Comparison of ENCODE assay signal across 1 cellular context in the genomic region with DNA sequence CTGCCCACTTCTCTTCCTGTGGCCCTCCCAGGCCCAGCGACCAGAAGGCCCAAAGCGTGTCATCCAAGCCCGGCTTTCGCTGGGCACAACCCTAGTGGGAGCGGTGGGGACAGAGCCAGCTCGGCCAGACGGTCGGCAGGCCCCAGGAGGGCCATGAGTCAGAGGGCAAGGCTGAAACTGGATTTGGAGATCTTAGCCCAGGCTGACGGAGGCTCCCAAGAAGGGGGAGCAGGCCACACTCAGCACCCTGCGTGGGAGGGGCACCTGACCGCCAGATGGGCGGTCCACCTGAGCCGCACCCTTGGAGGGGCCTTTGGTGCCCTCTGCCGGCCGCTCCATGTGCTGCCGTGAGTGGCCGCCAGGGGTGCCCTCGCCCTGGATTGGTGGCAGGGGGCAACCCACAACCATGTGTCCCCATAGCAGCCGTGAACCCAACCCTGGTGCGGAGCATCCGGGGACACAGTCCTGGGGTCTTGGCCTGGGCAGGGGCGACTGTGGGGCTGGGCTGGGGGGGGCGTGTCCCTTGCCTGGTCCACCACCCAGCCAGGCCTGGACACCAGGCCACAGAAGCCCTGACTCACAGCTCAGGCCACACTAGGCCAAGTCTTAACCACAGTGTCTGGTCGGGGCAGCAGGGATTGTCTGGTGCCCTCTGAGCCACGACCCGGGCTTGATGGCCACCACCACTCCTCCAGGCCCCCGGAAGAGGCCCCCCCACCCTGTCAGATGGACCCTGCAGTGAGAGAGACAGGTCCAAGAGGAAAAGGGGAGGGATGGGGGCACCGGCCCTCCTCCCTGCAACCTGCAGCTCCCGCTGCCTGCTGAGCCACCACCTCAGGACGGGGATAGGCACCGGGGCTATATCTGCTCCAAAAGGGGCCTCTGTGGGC.
TF ChIP-seq lines count a peak whose summit lies in the region.

No MANE protein-coding gene starts in this region.

TF ChIP-seq in HepG2, 621 proteins besides CTCF, POLR2A, EP300 and RAD21 (continued from another document and continues in another):
- TF ChIP-seq ZBTB33 (CRISPR knock-in tag; IDR thresholded peaks at IDR 0.05) (peak; percentile 92), PPARG (CRISPR knock-in tag; conservative IDR thresholded peaks at IDR 0.05) (0 out of 2 replicates have a peak, but pooled peaks have one; percentile 18), ZSCAN31 (CRISPR knock-in tag; IDR thresholded peaks at IDR 0.05; ENCODE audit: low read depth) (no peak), BCLAF1 (IDR thresholded peaks at IDR 0.05) (no peak), ZZZ3 (CRISPR knock-in tag; IDR thresholded peaks at IDR 0.05; ENCODE audit: borderline replicate concordance) (no peak), ARNTL (CRISPR knock-in tag; IDR thresholded peaks at IDR 0.05) (peak; percentile 26; the same call in 1 of the 2 replicates), ZNF567 (CRISPR knock-in tag; IDR thresholded peaks at IDR 0.05; ENCODE audit: borderline replicate concordance) (no peak), ATF5 (CRISPR knock-in tag; IDR thresholded peaks at IDR 0.05; ENCODE audit: low read depth) (no peak), ZNF331 (CRISPR knock-in tag; IDR thresholded peaks at IDR 0.05) (peak; percentile 29; the same call in 1 of the 2 replicates), PAF1 (CRISPR knock-in tag; IDR thresholded peaks at IDR 0.05) (peak; percentile 96), SRSF1 (optimal IDR thresholded peaks at IDR 0.05; ENCODE audit: low read depth, low read length) (no peak), POLR2G (IDR thresholded peaks at IDR 0.05; ENCODE audit: low read depth, low read length) (peak; percentile 52), MBD4 (IDR thresholded peaks at IDR 0.05; ENCODE audit: borderline replicate concordance, low read length) (no peak), ZNF20 (CRISPR knock-in tag; IDR thresholded peaks at IDR 0.05) (no peak), ARNT (IDR thresholded peaks at IDR 0.05) (no peak), ZNF576 (CRISPR knock-in tag; IDR thresholded peaks at IDR 0.05) (0 out of 2 replicates have a peak, but pooled peaks have one; percentile 64), MTA3 (CRISPR knock-in tag; IDR thresholded peaks at IDR 0.05) (no peak), PHB2 (IDR thresholded peaks at IDR 0.05; ENCODE audit: partially characterized antibody) (no peak), MAFK (conservative IDR thresholded peaks at IDR 0.05 in 1 of 2, IDR thresholded peaks at IDR 0.05 in 1 of 2; ENCODE audit: low read length in 2 of 2) (no peak), JUNB (CRISPR knock-in tag; IDR thresholded peaks at IDR 0.05; ENCODE audit: borderline replicate concordance) (no peak), ZNF737 (CRISPR knock-in tag; IDR thresholded peaks at IDR 0.05; ENCODE audit: borderline replicate concordance) (no peak), MBNL3 (CRISPR knock-in tag; conservative IDR thresholded peaks at IDR 0.05) (no peak), TBL1XR1 (IDR thresholded peaks at IDR 0.05; ENCODE audit: borderline replicate concordance, low read length, partially characterized antibody) (no peak), KAT2B (IDR thresholded peaks at IDR 0.05; ENCODE audit: borderline replicate concordance, low read depth, low read length) (no peak), ZNF451 (CRISPR knock-in tag; IDR thresholded peaks at IDR 0.05) (peak; percentile 70; the same call in 1 of the 2 replicates), ZNF761 (CRISPR knock-in tag; conservative IDR thresholded peaks at IDR 0.05) (no peak), ZNF337 (CRISPR knock-in tag; IDR thresholded peaks at IDR 0.05; ENCODE audit: borderline replicate concordance, low read depth) (no peak), YEATS2 (CRISPR knock-in tag; IDR thresholded peaks at IDR 0.05; ENCODE audit: borderline replicate concordance) (peak; percentile 23; the same call in 1 of the 2 replicates), ZFYVE20 (CRISPR knock-in tag; IDR thresholded peaks at IDR 0.05; ENCODE audit: borderline replicate concordance, low read depth) (no peak), ZNF790 (CRISPR knock-in tag; IDR thresholded peaks at IDR 0.05; ENCODE audit: borderline replicate concordance) (0 out of 2 replicates have a peak, but pooled peaks have one; percentile 46)
- TF ChIP-seq, protein P1, sequence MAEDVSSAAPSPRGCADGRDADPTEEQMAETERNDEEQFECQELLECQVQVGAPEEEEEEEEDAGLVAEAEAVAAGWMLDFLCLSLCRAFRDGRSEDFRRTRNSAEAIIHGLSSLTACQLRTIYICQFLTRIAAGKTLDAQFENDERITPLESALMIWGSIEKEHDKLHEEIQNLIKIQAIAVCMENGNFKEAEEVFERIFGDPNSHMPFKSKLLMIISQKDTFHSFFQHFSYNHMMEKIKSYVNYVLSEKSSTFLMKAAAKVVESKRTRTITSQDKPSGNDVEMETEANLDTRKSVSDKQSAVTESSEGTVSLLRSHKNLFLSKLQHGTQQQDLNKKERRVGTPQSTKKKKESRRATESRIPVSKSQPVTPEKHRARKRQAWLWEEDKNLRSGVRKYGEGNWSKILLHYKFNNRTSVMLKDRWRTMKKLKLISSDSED (CRISPR knock-in tag; IDR thresholded peaks at IDR 0.05) = no peak
- TF ChIP-seq, protein P2, sequence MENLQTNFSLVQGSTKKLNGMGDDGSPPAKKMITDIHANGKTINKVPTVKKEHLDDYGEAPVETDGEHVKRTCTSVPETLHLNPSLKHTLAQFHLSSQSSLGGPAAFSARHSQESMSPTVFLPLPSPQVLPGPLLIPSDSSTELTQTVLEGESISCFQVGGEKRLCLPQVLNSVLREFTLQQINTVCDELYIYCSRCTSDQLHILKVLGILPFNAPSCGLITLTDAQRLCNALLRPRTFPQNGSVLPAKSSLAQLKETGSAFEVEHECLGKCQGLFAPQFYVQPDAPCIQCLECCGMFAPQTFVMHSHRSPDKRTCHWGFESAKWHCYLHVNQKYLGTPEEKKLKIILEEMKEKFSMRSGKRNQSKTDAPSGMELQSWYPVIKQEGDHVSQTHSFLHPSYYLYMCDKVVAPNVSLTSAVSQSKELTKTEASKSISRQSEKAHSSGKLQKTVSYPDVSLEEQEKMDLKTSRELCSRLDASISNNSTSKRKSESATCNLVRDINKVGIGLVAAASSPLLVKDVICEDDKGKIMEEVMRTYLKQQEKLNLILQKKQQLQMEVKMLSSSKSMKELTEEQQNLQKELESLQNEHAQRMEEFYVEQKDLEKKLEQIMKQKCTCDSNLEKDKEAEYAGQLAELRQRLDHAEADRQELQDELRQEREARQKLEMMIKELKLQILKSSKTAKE (CRISPR knock-in tag; IDR thresholded peaks at IDR 0.05; ENCODE audit: borderline replicate concordance) = no peak
- TF ChIP-seq, protein P3, sequence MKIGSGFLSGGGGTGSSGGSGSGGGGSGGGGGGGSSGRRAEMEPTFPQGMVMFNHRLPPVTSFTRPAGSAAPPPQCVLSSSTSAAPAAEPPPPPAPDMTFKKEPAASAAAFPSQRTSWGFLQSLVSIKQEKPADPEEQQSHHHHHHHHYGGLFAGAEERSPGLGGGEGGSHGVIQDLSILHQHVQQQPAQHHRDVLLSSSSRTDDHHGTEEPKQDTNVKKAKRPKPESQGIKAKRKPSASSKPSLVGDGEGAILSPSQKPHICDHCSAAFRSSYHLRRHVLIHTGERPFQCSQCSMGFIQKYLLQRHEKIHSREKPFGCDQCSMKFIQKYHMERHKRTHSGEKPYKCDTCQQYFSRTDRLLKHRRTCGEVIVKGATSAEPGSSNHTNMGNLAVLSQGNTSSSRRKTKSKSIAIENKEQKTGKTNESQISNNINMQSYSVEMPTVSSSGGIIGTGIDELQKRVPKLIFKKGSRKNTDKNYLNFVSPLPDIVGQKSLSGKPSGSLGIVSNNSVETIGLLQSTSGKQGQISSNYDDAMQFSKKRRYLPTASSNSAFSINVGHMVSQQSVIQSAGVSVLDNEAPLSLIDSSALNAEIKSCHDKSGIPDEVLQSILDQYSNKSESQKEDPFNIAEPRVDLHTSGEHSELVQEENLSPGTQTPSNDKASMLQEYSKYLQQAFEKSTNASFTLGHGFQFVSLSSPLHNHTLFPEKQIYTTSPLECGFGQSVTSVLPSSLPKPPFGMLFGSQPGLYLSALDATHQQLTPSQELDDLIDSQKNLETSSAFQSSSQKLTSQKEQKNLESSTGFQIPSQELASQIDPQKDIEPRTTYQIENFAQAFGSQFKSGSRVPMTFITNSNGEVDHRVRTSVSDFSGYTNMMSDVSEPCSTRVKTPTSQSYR (CRISPR knock-in tag; IDR thresholded peaks at IDR 0.05; ENCODE audit: borderline replicate concordance) = no peak
- TF ChIP-seq, protein P4, sequence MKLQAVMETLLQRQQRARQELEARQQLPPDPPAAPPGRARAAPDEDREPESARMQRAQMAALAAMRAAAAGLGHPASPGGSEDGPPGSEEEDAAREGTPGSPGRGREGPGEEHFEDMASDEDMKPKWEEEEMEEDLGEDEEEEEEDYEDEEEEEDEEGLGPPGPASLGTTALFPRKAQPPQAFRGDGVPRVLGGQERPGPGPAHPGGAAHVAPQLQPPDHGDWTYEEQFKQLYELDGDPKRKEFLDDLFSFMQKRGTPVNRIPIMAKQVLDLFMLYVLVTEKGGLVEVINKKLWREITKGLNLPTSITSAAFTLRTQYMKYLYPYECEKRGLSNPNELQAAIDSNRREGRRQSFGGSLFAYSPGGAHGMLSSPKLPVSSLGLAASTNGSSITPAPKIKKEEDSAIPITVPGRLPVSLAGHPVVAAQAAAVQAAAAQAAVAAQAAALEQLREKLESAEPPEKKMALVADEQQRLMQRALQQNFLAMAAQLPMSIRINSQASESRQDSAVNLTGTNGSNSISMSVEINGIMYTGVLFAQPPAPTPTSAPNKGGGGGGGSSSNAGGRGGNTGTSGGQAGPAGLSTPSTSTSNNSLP (IDR thresholded peaks at IDR 0.05; ENCODE audit: low read depth, low read length) = no peak
- TF ChIP-seq, protein P5, sequence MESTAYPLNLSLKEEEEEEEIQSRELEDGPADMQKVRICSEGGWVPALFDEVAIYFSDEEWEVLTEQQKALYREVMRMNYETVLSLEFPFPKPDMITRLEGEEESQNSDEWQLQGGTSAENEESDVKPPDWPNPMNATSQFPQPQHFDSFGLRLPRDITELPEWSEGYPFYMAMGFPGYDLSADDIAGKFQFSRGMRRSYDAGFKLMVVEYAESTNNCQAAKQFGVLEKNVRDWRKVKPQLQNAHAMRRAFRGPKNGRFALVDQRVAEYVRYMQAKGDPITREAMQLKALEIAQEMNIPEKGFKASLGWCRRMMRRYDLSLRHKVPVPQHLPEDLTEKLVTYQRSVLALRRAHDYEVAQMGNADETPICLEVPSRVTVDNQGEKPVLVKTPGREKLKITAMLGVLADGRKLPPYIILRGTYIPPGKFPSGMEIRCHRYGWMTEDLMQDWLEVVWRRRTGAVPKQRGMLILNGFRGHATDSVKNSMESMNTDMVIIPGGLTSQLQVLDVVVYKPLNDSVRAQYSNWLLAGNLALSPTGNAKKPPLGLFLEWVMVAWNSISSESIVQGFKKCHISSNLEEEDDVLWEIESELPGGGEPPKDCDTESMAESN (CRISPR knock-in tag; conservative IDR thresholded peaks at IDR 0.05) = 0 out of 2 replicates have a peak, but pooled peaks have one; percentile 57
- TF ChIP-seq, protein P6, sequence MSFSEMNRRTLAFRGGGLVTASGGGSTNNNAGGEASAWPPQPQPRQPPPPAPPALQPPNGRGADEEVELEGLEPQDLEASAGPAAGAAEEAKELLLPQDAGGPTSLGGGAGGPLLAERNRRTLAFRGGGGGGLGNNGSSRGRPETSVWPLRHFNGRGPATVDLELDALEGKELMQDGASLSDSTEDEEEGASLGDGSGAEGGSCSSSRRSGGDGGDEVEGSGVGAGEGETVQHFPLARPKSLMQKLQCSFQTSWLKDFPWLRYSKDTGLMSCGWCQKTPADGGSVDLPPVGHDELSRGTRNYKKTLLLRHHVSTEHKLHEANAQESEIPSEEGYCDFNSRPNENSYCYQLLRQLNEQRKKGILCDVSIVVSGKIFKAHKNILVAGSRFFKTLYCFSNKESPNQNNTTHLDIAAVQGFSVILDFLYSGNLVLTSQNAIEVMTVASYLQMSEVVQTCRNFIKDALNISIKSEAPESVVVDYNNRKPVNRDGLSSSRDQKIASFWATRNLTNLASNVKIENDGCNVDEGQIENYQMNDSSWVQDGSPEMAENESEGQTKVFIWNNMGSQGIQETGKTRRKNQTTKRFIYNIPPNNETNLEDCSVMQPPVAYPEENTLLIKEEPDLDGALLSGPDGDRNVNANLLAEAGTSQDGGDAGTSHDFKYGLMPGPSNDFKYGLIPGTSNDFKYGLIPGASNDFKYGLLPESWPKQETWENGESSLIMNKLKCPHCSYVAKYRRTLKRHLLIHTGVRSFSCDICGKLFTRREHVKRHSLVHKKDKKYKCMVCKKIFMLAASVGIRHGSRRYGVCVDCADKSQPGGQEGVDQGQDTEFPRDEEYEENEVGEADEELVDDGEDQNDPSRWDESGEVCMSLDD (CRISPR knock-in tag; IDR thresholded peaks at IDR 0.05; ENCODE audit: borderline replicate concordance) = no peak
